In genomic region chr16:56941856-56942331, GRCh38 we compare ENCODE assay signal across 26 cellular contexts. TPM values are rescaled to one million over a fixed set of nuclear protein-coding genes. Genes with fewer than 3 reads are reported as not detected.
DNase-seq lines count a peak whose midpoint lies in the region; ATAC-seq and TF ChIP-seq lines count a peak whose summit lies in the region.
"Had no signal": no experiment of that assay in that cellular context is flagged by ENCODE, and none has a peak within 500 bp of the region (broad histone marks: within the 10 kb centered on the region; RNA-seq: fewer than 3 reads in every experiment).

No MANE protein-coding gene starts in this region.

- POLR2A ChIA-PET in IMR-90 (lab: Charles Lee; ENCODE audit: unreplicated experiment), result interaction anchor here (1.0 kb wide), 1 partner anchor 9 kb away, joined by 4 read pairs; no protein-coding TSS in a partner anchor

- CTCF ChIA-PET in IMR-90 (lab: Yijun Ruan, JAX), result interaction anchor here (0.8 to 1.4 kb wide), 2 partner anchors 9 to 88 kb away, joined by 3 to 4 read pairs; no protein-coding TSS in a partner anchor

- H3K4me1 Mint-ChIP-seq in stimulated activated naive CD8-positive, alpha-beta T cell treated with anti-CD3 and anti-CD28 coated beads, Interleukin-15, Interleukin-2, amounts not matched to agents 100 ng/mL and 50 ng/mL, for 24 hours (ENCODE audit: low read depth), result peaks cover 91% of the 10 kb centered on the region
- H3K4me1 Mint-ChIP-seq in stimulated activated naive CD8-positive, alpha-beta T cell treated with anti-CD3 and anti-CD28 coated beads, Interleukin-15, amount 100 ng/mL, for 72 hours, result peaks cover 89% of the 10 kb centered on the region
- H3K4me1 Mint-ChIP-seq in activated naive CD8-positive, alpha-beta T cell treated with anti-CD3 and anti-CD28 coated beads, Interleukin-2, amount 50 U/mL, for 24 hours, result peaks cover 94% of the 10 kb centered on the region
- H3K4me1 Mint-ChIP-seq in stimulated activated naive B cell treated with anti-CD40 and anti-IgM and Interleukin-4, amounts not matched to agents 10 μg/mL and 1 μg/mL and 100 μg/mL, for 72 hours, result peaks cover 53 to 90% of the 10 kb centered on the region in 2 donors
- H3K4me1 Mint-ChIP-seq: endodermal cell had no signal

- H3K27me3 Mint-ChIP-seq in stimulated activated naive CD8-positive, alpha-beta T cell treated with anti-CD3 and anti-CD28 coated beads, Interleukin-15, Interleukin-2, amounts not matched to agents 100 ng/mL and 50 ng/mL, for 24 hours, result no peaks in the 10 kb centered on the region
- no peaks in the 10 kb centered on the region for H3K27me3 Mint-ChIP-seq in stimulated activated naive CD8-positive, alpha-beta T cell treated with anti-CD3 and anti-CD28 coated beads, Interleukin-15, amount 100 ng/mL, for 72 hours
- H3K27me3 Mint-ChIP-seq in activated naive CD8-positive, alpha-beta T cell treated with anti-CD3 and anti-CD28 coated beads, Interleukin-2, amount 50 U/mL, for 24 hours, result no peaks in the 10 kb centered on the region
- H3K27me3 Mint-ChIP-seq in stimulated activated naive B cell treated with anti-CD40 and anti-IgM and Interleukin-4, amounts not matched to agents 10 μg/mL and 1 μg/mL and 100 μg/mL, for 72 hours, result no peaks in the 10 kb centered on the region

- H3K4me3 Mint-ChIP-seq in stimulated activated naive CD8-positive, alpha-beta T cell treated with anti-CD3 and anti-CD28 coated beads, Interleukin-15, Interleukin-2, amounts not matched to agents 100 ng/mL and 50 ng/mL, for 24 hours, result no peak overlapping the region
- peak overlapping the region in 1 of 2 donors; percentile 40 for H3K4me3 Mint-ChIP-seq in stimulated activated naive CD8-positive, alpha-beta T cell treated with anti-CD3 and anti-CD28 coated beads, Interleukin-15, amount 100 ng/mL, for 72 hours
- no peak overlapping the region for H3K4me3 Mint-ChIP-seq in activated naive CD8-positive, alpha-beta T cell treated with anti-CD3 and anti-CD28 coated beads, Interleukin-2, amount 50 U/mL, for 24 hours
- H3K4me3 Mint-ChIP-seq in stimulated activated naive B cell treated with anti-CD40 and anti-IgM and Interleukin-4, amounts not matched to agents 10 μg/mL and 1 μg/mL and 100 μg/mL, for 72 hours, result peak overlapping the region; percentile 6 to 40
- H3K4me3 Mint-ChIP-seq: endodermal cell had no signal

- H3K9me1 ChIP-seq in IMR-90 (ENCODE audit: insufficient read depth, low read length), result peaks cover 12% of the 10 kb centered on the region; the same call in 1 of the 2 replicates

- intact Hi-C loops in IMR-90 (cut with micrococcal nuclease), result no loop called here
- intact Hi-C loops in Right ventricle myocardium inferior (cut with DNase I), result no loop called here

- peaks cover 6% of the 10 kb centered on the region for H3K4me1 ChIP-seq in IMR-90 (ENCODE audit: control insufficient read depth, insufficient read depth, low read length)

- no peak overlapping the region for H3K4me2 ChIP-seq in IMR-90 (ENCODE audit: low read depth, low read length)

- no peak for TF ChIP-seq RAD21 in IMR-90 (IDR thresholded peaks at IDR 0.05; ENCODE audit: low read length)

- no peaks in the 10 kb centered on the region for H3K9me3 Mint-ChIP-seq in stimulated activated naive CD8-positive, alpha-beta T cell treated with anti-CD3 and anti-CD28 coated beads, Interleukin-15, Interleukin-2, amounts not matched to agents 100 ng/mL and 50 ng/mL, for 24 hours
- no peaks in the 10 kb centered on the region for H3K9me3 Mint-ChIP-seq in stimulated activated naive CD8-positive, alpha-beta T cell treated with anti-CD3 and anti-CD28 coated beads, Interleukin-15, amount 100 ng/mL, for 72 hours
- no peaks in the 10 kb centered on the region for H3K9me3 Mint-ChIP-seq in activated naive CD8-positive, alpha-beta T cell treated with anti-CD3 and anti-CD28 coated beads, Interleukin-2, amount 50 U/mL, for 24 hours
- no peaks in the 10 kb centered on the region for H3K9me3 Mint-ChIP-seq in stimulated activated naive B cell treated with anti-CD40 and anti-IgM and Interleukin-4, amounts not matched to agents 10 μg/mL and 1 μg/mL and 100 μg/mL, for 72 hours
- H3K9me3 Mint-ChIP-seq: endodermal cell had no signal

- peaks cover 85% of the 10 kb centered on the region for H3K36me3 Mint-ChIP-seq in stimulated activated naive CD8-positive, alpha-beta T cell treated with anti-CD3 and anti-CD28 coated beads, Interleukin-15, Interleukin-2, amounts not matched to agents 100 ng/mL and 50 ng/mL, for 24 hours (ENCODE audit: low read depth)
- H3K36me3 Mint-ChIP-seq in activated naive CD8-positive, alpha-beta T cell treated with anti-CD3 and anti-CD28 coated beads, Interleukin-2, amount 50 U/mL, for 24 hours (ENCODE audit: low read depth), result peaks cover 79% of the 10 kb centered on the region
- peaks cover 60 to 78% of the 10 kb centered on the region in 2 donors for H3K36me3 Mint-ChIP-seq in stimulated activated naive B cell treated with anti-CD40 and anti-IgM and Interleukin-4, amounts not matched to agents 10 μg/mL and 1 μg/mL and 100 μg/mL, for 72 hours

- H4K20me1 ChIP-seq in IMR-90 (ENCODE audit: insufficient read depth, low read length), result peaks cover 81% of the 10 kb centered on the region; the same call in 1 of the 2 replicates

- no TSS peak for BruUV-seq in IMR-90 (replicated peaks; lab: Mats Ljungman, UMichigan)

- TF ChIP-seq CTCF in IMR-90 (conservative IDR thresholded peaks at IDR 0.05; ENCODE audit: low read depth, low read length), result no peak

- H2AK5ac ChIP-seq in IMR-90 (ENCODE audit: low read depth, low read length), result no peak overlapping the region

- no peak overlapping the region for H2BK5ac ChIP-seq in IMR-90 (ENCODE audit: low read depth, low read length, poor library complexity, severe bottlenecking)

- no peak overlapping the region for H2BK15ac ChIP-seq in IMR-90 (ENCODE audit: low read depth, low read length)

- no peak overlapping the region for H3K4me3 ChIP-seq in IMR-90 (ENCODE audit: insufficient read depth, low read depth, low read length)
- H3K4me3 ChIP-seq: adrenal gland, esophagus squamous epithelium, gastroesophageal sphincter, prostate gland, skin epidermis, tibial artery had no signal

- no peak overlapping the region for H3K23ac ChIP-seq in IMR-90 (ENCODE audit: low read depth, low read length)

- H3K9me3 ChIP-seq in IMR-90 (ENCODE audit: control insufficient read depth, insufficient read depth, low read length), result no peaks in the 10 kb centered on the region
- H3K9me3 ChIP-seq: adrenal gland, esophagus squamous epithelium, gastroesophageal sphincter, prostate gland, tibial artery had no signal

- H3K27ac ChIP-seq in IMR-90 (ENCODE audit: insufficient read depth, low read length), result no peak overlapping the region
- H3K27ac ChIP-seq: adrenal gland, esophagus squamous epithelium, gastroesophageal sphincter, tibial artery had no signal

- H2AK9ac ChIP-seq in IMR-90 (replicated peaks; ENCODE audit: low read depth, low read length, poor library complexity), result no peak overlapping the region

- H3K27ac Mint-ChIP-seq in stimulated activated naive CD8-positive, alpha-beta T cell treated with anti-CD3 and anti-CD28 coated beads, Interleukin-15, Interleukin-2, amounts not matched to agents 100 ng/mL and 50 ng/mL, for 24 hours, result peak overlapping the region; percentile 54
- H3K27ac Mint-ChIP-seq in stimulated activated naive CD8-positive, alpha-beta T cell treated with anti-CD3 and anti-CD28 coated beads, Interleukin-15, amount 100 ng/mL, for 72 hours, result peak overlapping the region in 1 of 2 donors; percentile 15
- H3K27ac Mint-ChIP-seq in activated naive CD8-positive, alpha-beta T cell treated with anti-CD3 and anti-CD28 coated beads, Interleukin-2, amount 50 U/mL, for 24 hours, result peak overlapping the region; percentile 57
- H3K27ac Mint-ChIP-seq in stimulated activated naive B cell treated with anti-CD40 and anti-IgM and Interleukin-4, amounts not matched to agents 10 μg/mL and 1 μg/mL and 100 μg/mL, for 72 hours, result peak overlapping the region; percentile 92
- H3K27ac Mint-ChIP-seq: endodermal cell had no signal

- 0 out of 4 replicates have a peak overlapping the region, but pooled peaks of 1 of the 2 experiments have one; percentile 9 for H4K8ac ChIP-seq in IMR-90 (ENCODE audit: low read depth in 2 of 2, low read length in 2 of 2)

- 93% methylated on average over 4 of the region's 9 CpGs; no CpG with 5 or more reads in 1 of the 2 experiments for WGBS in IMR-90 (ENCODE audit: extremely low coverage in 2 of 2, insufficient read length in 1 of 2), 2 experiments

- H3K27me3 ChIP-seq in IMR-90 (ENCODE audit: control insufficient read depth, insufficient read depth, low read length), result no peaks in the 10 kb centered on the region
- H3K27me3 ChIP-seq: adrenal gland, esophagus squamous epithelium, gastroesophageal sphincter, tibial artery had no signal

- peaks cover 60% of the 10 kb centered on the region for H3K36me3 ChIP-seq in IMR-90 (ENCODE audit: control insufficient read depth, insufficient read depth, low read length)

- H2BK120ac ChIP-seq in IMR-90 (ENCODE audit: low read depth, low read length), result no peak overlapping the region

- H3K14ac ChIP-seq in IMR-90 (replicated peaks; ENCODE audit: low read depth, low read length), result no peak overlapping the region

- H3K56ac ChIP-seq in IMR-90 (ENCODE audit: extremely low read depth, insufficient read depth, low read length), result no peak overlapping the region

- peaks cover 22 to 54% of the 10 kb centered on the region in 2 experiments for H3K79me1 ChIP-seq in IMR-90 (ENCODE audit: low read depth in 1 of 2, low read length in 2 of 2)

- no peak for ATAC-seq in stimulated activated naive CD8-positive, alpha-beta T cell treated with anti-CD3 and anti-CD28 coated beads, Interleukin-15, amount 100 ng/mL, for 72 hours
- no peak for ATAC-seq in IMR-90 (ENCODE audit: low read depth)
- ATAC-seq in activated naive CD8-positive, alpha-beta T cell treated with anti-CD3 and anti-CD28 coated beads, Interleukin-2, amount 50 U/mL, for 24 hours, result no peak
- no peak for ATAC-seq in stimulated activated naive B cell treated with anti-CD40 and anti-IgM and Interleukin-4, amounts not matched to agents 10 μg/mL and 1 μg/mL and 100 μg/mL, for 72 hours (replicated peaks)
- ATAC-seq in Right ventricle myocardium inferior, result no peak
- no peak for ATAC-seq in activated CD4-positive, CD25-positive, alpha-beta regulatory T cell treated with anti-CD3 and anti-CD28 coated beads, Interleukin-2, amount 50 U/mL, for 24 hours
- ATAC-seq: gastroesophageal sphincter; Panc1; stimulated activated naive CD8-positive, alpha-beta T cell treated with anti-CD3 and anti-CD28 coated beads, Interleukin-15, Interleukin-2, amounts not matched to agents 100 U/mL and 50 U/mL, for 24 hours had no signal

- no peak overlapping the region for H2BK20ac ChIP-seq in IMR-90 (ENCODE audit: low read depth, low read length)

- H3K18ac ChIP-seq in IMR-90 (ENCODE audit: low read depth, low read length), result no peak overlapping the region

- DNase-seq in stimulated activated naive CD8-positive, alpha-beta T cell treated with anti-CD3 and anti-CD28 coated beads, Interleukin-15, amount 100 ng/mL, for 72 hours, result no peak
- no peak for DNase-seq in IMR-90
- no peak for DNase-seq in activated naive CD8-positive, alpha-beta T cell treated with anti-CD3 and anti-CD28 coated beads, Interleukin-2, amount 50 U/mL, for 24 hours
- no peak for DNase-seq in stimulated activated naive B cell treated with anti-CD40 and anti-IgM and Interleukin-4, amounts not matched to agents 10 μg/mL and 1 μg/mL and 100 μg/mL, for 72 hours
- no peak for DNase-seq in ureter (ENCODE audit: low spot score)
- DNase-seq in Right ventricle myocardium inferior (ENCODE audit: missing footprints), result no peak
- DNase-seq: activated CD8-positive, alpha-beta memory T cell treated with anti-CD3 and anti-CD28 coated beads for 24 hours; adrenal gland; COR-L47; DND-41; endodermal cell; esophagus squamous epithelium; GOT3; NCI-H1417 treated with DMSO at 0.1 percent for 48 hours; NCI-H2107; stimulated activated CD4-positive, alpha-beta T cell treated with anti-CD3 and anti-CD28 coated beads, Interleukin-2, amount 100 ng/mL, for 24 hours; stimulated activated naive CD8-positive, alpha-beta T cell treated with anti-CD3 and anti-CD28 coated beads, Interleukin-15, Interleukin-2, amounts not matched to agents 100 U/mL and 50 U/mL, for 24 hours had no signal

- in situ Hi-C loops in IMR-90 (cut with MboI; ENCODE audit: low sequenced_read_pairs), result no loop called here

- no peak overlapping the region for H4K5ac ChIP-seq in IMR-90 (ENCODE audit: low read depth, low read length)

- no peak overlapping the region for H3K4ac ChIP-seq in IMR-90 (ENCODE audit: low read depth, low read length)

- no peak overlapping the region for H3K9ac ChIP-seq in IMR-90 (ENCODE audit: low read depth, low read length)

- TF ChIP-seq POLR2A in IMR-90 (IDR thresholded peaks at IDR 0.05; ENCODE audit: low read depth, low read length), result peak; percentile 61

- dilution Hi-C loops in IMR-90 (cut with HindIII; ENCODE audit: low sequenced_read_pairs, unreplicated experiment), result no loop called here

- no peak overlapping the region for H2AFZ ChIP-seq in IMR-90 (replicated peaks; ENCODE audit: low read length, poor library complexity)

- H4K91ac ChIP-seq in IMR-90 (ENCODE audit: insufficient read depth, low read depth, low read length), result no peak overlapping the region

RNA-seq across cellular contexts. Expression of gene HERPUD1, which starts 10.0 kb away (rescaled TPM):
- 83.3 and 148 TPM in 2 replicates for total RNA-seq in IMR-90 (2012; rRNA removed)
- polyA plus RNA-seq in IMR-90 (2012; rRNA removed), result 122 and 130 TPM in 2 replicates
- polyA plus RNA-seq in IMR-90 (2012; cell fraction: cytosol; rRNA removed), result 188 and 191 TPM in 2 replicates
- polyA plus RNA-seq in IMR-90 (2012; cell fraction: nucleus; rRNA removed; ENCODE audit: low replicate concordance), result 154 and 210 TPM in 2 replicates
- total RNA-seq in ureter, result 171 TPM
- total RNA-seq in Right ventricle myocardium inferior, result 114 TPM

RNA-seq across cellular contexts. Expression of gene CETP, which starts 19.9 kb away (rescaled TPM):
- total RNA-seq in IMR-90 (2012; rRNA removed), result not detected in 2 replicates
- not detected in 2 replicates for polyA plus RNA-seq in IMR-90 (2012; rRNA removed)
- not detected in 2 replicates for polyA plus RNA-seq in IMR-90 (2012; cell fraction: cytosol; rRNA removed)
- 0.07 and 0.18 TPM in 2 replicates for polyA plus RNA-seq in IMR-90 (2012; cell fraction: nucleus; rRNA removed; ENCODE audit: low replicate concordance)
- 0.42 TPM for total RNA-seq in ureter
- 0.32 TPM for total RNA-seq in Right ventricle myocardium inferior
- total RNA-seq: endodermal cell; M059J; T-helper 1 cell treated with Interleukin-12 subunit alpha and Interleukin-12 subunit beta and Interleukin-4 antibody, amounts not matched to agents 30 ng/mL and 1 ng/mL, for 36 hours had no signal

RNA-seq across cellular contexts. Expression of gene NLRC5, which starts 47.5 kb away (rescaled TPM):
- total RNA-seq in IMR-90 (2012; rRNA removed) (5.3 and 9.1 TPM in 2 replicates), ureter (50.1 TPM), Right ventricle myocardium inferior (8.6 TPM)
- 14.9 and 15.8 TPM in 2 replicates for polyA plus RNA-seq in IMR-90 (2012; rRNA removed)
- 6.1 and 7.0 TPM in 2 replicates for polyA plus RNA-seq in IMR-90 (2012; cell fraction: cytosol; rRNA removed)
- polyA plus RNA-seq in IMR-90 (2012; cell fraction: nucleus; rRNA removed; ENCODE audit: low replicate concordance), result 69.7 and 95.5 TPM in 2 replicates

Comparison
In these comparisons a context has a peak if more than half of its experiments do, and no peak if none do; other contexts are left out.
1. H3K4me3 Mint-ChIP-seq: peak in stimulated activated naive B cell treated with anti-CD40 and anti-IgM and Interleukin-4, amounts not matched to agents 10 μg/mL and 1 μg/mL and 100 μg/mL, for 72 hours (2 of 2); none in stimulated activated naive CD8-positive, alpha-beta T cell treated with anti-CD3 and anti-CD28 coated beads, Interleukin-15, Interleukin-2, amounts not matched to agents 100 ng/mL and 50 ng/mL, for 24 hours (single experiment) and activated naive CD8-positive, alpha-beta T cell treated with anti-CD3 and anti-CD28 coated beads, Interleukin-2, amount 50 U/mL, for 24 hours (single experiment).